ENCODE assay signal across 12 cellular contexts in the genomic region with DNA sequence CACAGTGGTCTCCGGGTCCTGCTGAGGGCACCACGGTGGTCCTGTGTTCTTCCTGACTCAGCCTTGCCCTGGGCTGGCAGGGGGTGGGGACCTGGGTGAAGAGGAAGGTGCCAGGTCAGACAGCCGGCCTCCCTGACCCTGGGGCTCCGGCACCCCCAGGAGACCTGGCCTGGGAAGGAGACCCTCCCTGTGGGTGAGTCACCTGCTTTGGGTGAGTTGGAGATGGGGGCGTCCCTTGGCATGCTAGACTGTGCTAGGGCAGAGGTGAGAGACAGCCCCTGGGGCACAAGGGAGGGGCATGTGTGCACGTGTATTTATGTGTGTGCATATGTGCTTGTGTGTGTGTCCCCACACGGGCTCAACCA. TPM values are rescaled to one million over a fixed set of nuclear protein-coding genes. Genes with fewer than 3 reads are reported as not detected.
A peak's percentile ranks its signal among the peaks of the same experiment; 100 is the strongest.
DNase-seq lines count a peak whose midpoint lies in the region; ATAC-seq and TF ChIP-seq lines count a peak whose summit lies in the region.
"Had no signal": no experiment of that assay in that cellular context is flagged by ENCODE, and none has a peak within 500 bp of the region (broad histone marks: within the 10 kb centered on the region; RNA-seq: fewer than 3 reads in every experiment).

No MANE protein-coding gene starts in this region.

- no peaks in the 10 kb centered on the region for H3K36me3 Mint-ChIP-seq in activated CD4-positive, alpha-beta T cell treated with anti-CD3 and anti-CD28 coated beads, Interleukin-2, amount 10 ng/mL, durations not matched to agents 7 days and 5 days (ENCODE audit: low read depth)
- H3K36me3 Mint-ChIP-seq: T-cell had no signal

- DNase-seq in activated CD4-positive, alpha-beta T cell treated with anti-CD3 and anti-CD28 coated beads, Interleukin-2, amount 10 ng/mL, durations not matched to agents 7 days and 5 days: no peak
- no peak for DNase-seq in activated CD4-positive, alpha-beta T cell treated with anti-CD3 and anti-CD28 coated beads for 1 hour
- DNase-seq in activated T-cell treated with anti-CD3 and anti-CD28 coated beads, Interleukin-2, amount 50 U/mL, for 48 hours: peak; percentile 75 to 76
- no peak for DNase-seq in suprapubic skin (ENCODE audit: low spot score in 2 of 2)
- DNase-seq in tibial nerve (ENCODE audit: low spot score in 2 of 2): no peak
- no peak for DNase-seq in RKO (ENCODE audit: low spot score)
- no peak for DNase-seq in NCI-H69 (lab: John Stamatoyannopoulos, UW)
- DNase-seq: effector memory CD4-positive, alpha-beta T cell; right lobe of liver; T-cell had no signal

- H3K36me3 ChIP-seq in gastroesophageal sphincter (peaks cover 0 to 12% of the 10 kb centered on the region in 2 donors), suprapubic skin (peaks cover 3% of the 10 kb centered on the region), tibial nerve (no peaks in the 10 kb centered on the region)
- H3K36me3 ChIP-seq: HAP-1, right lobe of liver had no signal

- peak overlapping the region; percentile 77 for H3K27ac Mint-ChIP-seq in activated CD4-positive, alpha-beta T cell treated with anti-CD3 and anti-CD28 coated beads, Interleukin-2, amount 10 ng/mL, durations not matched to agents 7 days and 5 days
- H3K27ac Mint-ChIP-seq: T-cell had no signal

- POLR2A ChIA-PET in activated CD4-positive, alpha-beta T cell treated with anti-CD3 and anti-CD28 coated beads, Interleukin-2, amount 10 ng/mL, durations not matched to agents 7 days and 5 days (lab: Charles Lee): no interaction called here

- TF ChIP-seq CTCF in gastroesophageal sphincter (IDR thresholded peaks at IDR 0.05) (no peak), suprapubic skin (IDR thresholded peaks at IDR 0.05) (no peak), tibial nerve (IDR thresholded peaks at IDR 0.05) (no peak)

- TF ChIP-seq EP300 in gastroesophageal sphincter (IDR thresholded peaks at IDR 0.05) (no peak), suprapubic skin (IDR thresholded peaks at IDR 0.05) (no peak), tibial nerve (IDR thresholded peaks at IDR 0.05) (no peak)

- CTCF ChIA-PET in activated CD4-positive, alpha-beta T cell treated with anti-CD3 and anti-CD28 coated beads, Interleukin-2, amount 10 ng/mL, durations not matched to agents 7 days and 5 days (lab: Charles Lee): no interaction called here

- H3K27me3 Mint-ChIP-seq in activated CD4-positive, alpha-beta T cell treated with anti-CD3 and anti-CD28 coated beads, Interleukin-2, amount 10 ng/mL, durations not matched to agents 7 days and 5 days: no peaks in the 10 kb centered on the region
- H3K27me3 Mint-ChIP-seq: T-cell had no signal

- H3K4me1 Mint-ChIP-seq in activated CD4-positive, alpha-beta T cell treated with anti-CD3 and anti-CD28 coated beads, Interleukin-2, amount 10 ng/mL, durations not matched to agents 7 days and 5 days: peaks cover 41% of the 10 kb centered on the region

- no peak for ATAC-seq in gastroesophageal sphincter

- H3K4me3 Mint-ChIP-seq in activated CD4-positive, alpha-beta T cell treated with anti-CD3 and anti-CD28 coated beads, Interleukin-2, amount 10 ng/mL, durations not matched to agents 7 days and 5 days: no peak overlapping the region

- H3K9me3 ChIP-seq in gastroesophageal sphincter: no peaks in the 10 kb centered on the region
- H3K9me3 ChIP-seq in suprapubic skin: no peaks in the 10 kb centered on the region
- H3K9me3 ChIP-seq in tibial nerve: no peaks in the 10 kb centered on the region
- H3K9me3 ChIP-seq: HAP-1, right lobe of liver had no signal

- WGBS in gastroesophageal sphincter (ENCODE audit: low coverage in 1 of 2), 2 donors: 33 to 57% methylated on average over 1 of the region's 7 CpGs
- WGBS in suprapubic skin: 80% methylated on average over 2 of the region's 7 CpGs
- 55% methylated on average over 4 to 7 of the region's 7 CpGs for WGBS in tibial nerve, 2 donors

- H3K27ac ChIP-seq in gastroesophageal sphincter (peak overlapping the region in 3 of 4 donors; percentile 71 to 88 (median 80)), suprapubic skin (peak overlapping the region; percentile 57), tibial nerve (peak overlapping the region in 1 of 4 donors; percentile 11)
- H3K27ac ChIP-seq: right lobe of liver had no signal

- no peak overlapping the region for H3K4me3 ChIP-seq in gastroesophageal sphincter
- H3K4me3 ChIP-seq in suprapubic skin: no peak overlapping the region
- H3K4me3 ChIP-seq in tibial nerve: no peak overlapping the region
- H3K4me3 ChIP-seq: HAP-1, right lobe of liver had no signal

- H3K4me1 ChIP-seq in gastroesophageal sphincter (peaks cover 3 to 100% (median 63%) of the 10 kb centered on the region in 3 donors), suprapubic skin (peaks cover 64% of the 10 kb centered on the region), tibial nerve (peaks cover 0 to 78% (median 11%) of the 10 kb centered on the region in 4 donors)
- H3K4me1 ChIP-seq: HAP-1, right lobe of liver had no signal

- H3K27me3 ChIP-seq in gastroesophageal sphincter (no peaks in the 10 kb centered on the region), suprapubic skin (no peaks in the 10 kb centered on the region), tibial nerve (no peaks in the 10 kb centered on the region)
- H3K27me3 ChIP-seq: right lobe of liver had no signal

- no peak for TF ChIP-seq POLR2A in gastroesophageal sphincter (IDR thresholded peaks at IDR 0.05)
- no peak for TF ChIP-seq POLR2A in suprapubic skin (IDR thresholded peaks at IDR 0.05)
- TF ChIP-seq POLR2A in tibial nerve (IDR thresholded peaks at IDR 0.05): no peak

- H3K9me3 Mint-ChIP-seq in activated CD4-positive, alpha-beta T cell treated with anti-CD3 and anti-CD28 coated beads, Interleukin-2, amount 10 ng/mL, durations not matched to agents 7 days and 5 days: no peaks in the 10 kb centered on the region
- H3K9me3 Mint-ChIP-seq: T-cell had no signal

RNA-seq across cellular contexts. Expression of a gene that starts 23.4 kb away (rescaled TPM):
- 1 to 10 TPM; 4.8 to 6.6 TPM for total RNA-seq in activated CD4-positive, alpha-beta T cell treated with anti-CD3 and anti-CD28 coated beads, Interleukin-2, amount 10 ng/mL, durations not matched to agents 7 days and 5 days
- 100 to 1,000 TPM in 2 of 4 donors, 10 to 100 TPM in 2; 56.3 to 111 (median 99.5) TPM for total RNA-seq in gastroesophageal sphincter
- 10 to 100 TPM; 28.3 to 49.2 (median 42.1) TPM for total RNA-seq in suprapubic skin
- 10 to 100 TPM; 18.9 to 64.9 (median 41.8) TPM for total RNA-seq in tibial nerve

Comparison
In these comparisons a context has a peak if more than half of its experiments do, and no peak if none do; other contexts are left out.
1. DNase-seq: peak in activated T-cell treated with anti-CD3 and anti-CD28 coated beads, Interleukin-2, amount 50 U/mL, for 48 hours (2 of 2); none in activated CD4-positive, alpha-beta T cell treated with anti-CD3 and anti-CD28 coated beads, Interleukin-2, amount 10 ng/mL, durations not matched to agents 7 days and 5 days (single experiment), activated CD4-positive, alpha-beta T cell treated with anti-CD3 and anti-CD28 coated beads for 1 hour (single experiment), suprapubic skin (0 of 2), tibial nerve (0 of 2), RKO (single experiment) and NCI-H69 (single experiment).